ENCODE assay signal across 9 cellular contexts in genomic region chr10:89296227-89296648, GRCh38. TPM values are rescaled to one million over a fixed set of nuclear protein-coding genes. Genes with fewer than 3 reads are reported as not detected.
DNase-seq lines count a peak whose midpoint lies in the region; ATAC-seq and TF ChIP-seq lines count a peak whose summit lies in the region.
"Had no signal": no experiment of that assay in that cellular context is flagged by ENCODE, and none has a peak within 500 bp of the region (broad histone marks: within the 10 kb centered on the region; RNA-seq: fewer than 3 reads in every experiment).

No MANE protein-coding gene starts in this region.

- no peaks in the 10 kb centered on the region for H3K79me2 ChIP-seq in fibroblast of lung (ENCODE audit: control insufficient read depth, insufficient read depth, low read length)

- no peak overlapping the region for H3K9ac ChIP-seq in fibroblast of lung (ENCODE audit: insufficient read depth, low read length)
- no peak overlapping the region for H3K9ac ChIP-seq in rectal smooth muscle tissue (ENCODE audit: low read length)

- H3K36me3 ChIP-seq in fibroblast of lung (ENCODE audit: control insufficient read depth, insufficient read depth, low read length) = no peaks in the 10 kb centered on the region
- no peaks in the 10 kb centered on the region for H3K36me3 ChIP-seq in rectal smooth muscle tissue (ENCODE audit: control insufficient read depth, insufficient read depth, low read length)

- no peak for TF ChIP-seq CTCF in fibroblast of lung (conservative IDR thresholded peaks at IDR 0.05 in 1 of 2, IDR thresholded peaks at IDR 0.05 in 1 of 2; ENCODE audit: low read depth in 1 of 2, low read length in 2 of 2)

- peak overlapping the region; percentile 65 for H3K4me2 ChIP-seq in fibroblast of lung (ENCODE audit: extremely low read depth, insufficient read depth, low read length)

- H3K4me3 ChIP-seq in fibroblast of lung (replicated peaks in 1 of 4; ENCODE audit: control extremely low read depth in 1 of 4, insufficient read depth in 1 of 4, low read depth in 3 of 4, low read length in 4 of 4) (no peak overlapping the region), rectal smooth muscle tissue (ENCODE audit: low read length) (no peak overlapping the region)

- no peaks in the 10 kb centered on the region for H4K20me1 ChIP-seq in fibroblast of lung (ENCODE audit: control insufficient read depth, extremely low read depth, insufficient read depth, low read length)

- H3K27ac ChIP-seq in fibroblast of lung (ENCODE audit: insufficient read depth, low read length) (peak overlapping the region; percentile 78), rectal smooth muscle tissue (ENCODE audit: low read depth, low read length) (peak overlapping the region; percentile 56)

- H3K9me3 ChIP-seq in fibroblast of lung (ENCODE audit: control insufficient read depth, insufficient read depth, low read depth, low read length) = no peaks in the 10 kb centered on the region

- peak; percentile 49 for DNase-seq in GM03348 (ENCODE audit: low spot score)
- DNase-seq in NOMO-1 treated with dmso at 0.1 percent for 144 hours (lab: John Stamatoyannopoulos, UW; ENCODE audit: unreplicated experiment) = peak; percentile 37
- DNase-seq in fibroblast of lung (ENCODE audit: low read depth in 2 of 2) = peak in 1 of 2 donors; percentile 90
- DNase-seq in 8988T = no peak
- no peak for DNase-seq in activated gamma-delta T cell (lab: John Stamatoyannopoulos, UW)
- DNase-seq in activated effector memory CD4-positive, alpha-beta T cell treated with anti-CD3 and anti-CD28 coated beads, Interleukin-2, amount 50 U/mL, for 16 hours = no peak
- DNase-seq: occipital lobe had no signal

- H3K4me1 ChIP-seq in fibroblast of lung (ENCODE audit: control insufficient read depth, extremely low read depth, insufficient read depth, low read length) = peaks cover 10% of the 10 kb centered on the region
- H3K4me1 ChIP-seq in rectal smooth muscle tissue (ENCODE audit: control insufficient read depth, insufficient read depth, low read length) = peaks cover 11% of the 10 kb centered on the region

- no peaks in the 10 kb centered on the region for H3K27me3 ChIP-seq in fibroblast of lung (ENCODE audit: control insufficient read depth, insufficient read depth, low read length)
- H3K27me3 ChIP-seq in rectal smooth muscle tissue (ENCODE audit: control insufficient read depth, insufficient read depth, low read length) = no peaks in the 10 kb centered on the region

- H2AFZ ChIP-seq in fibroblast of lung (ENCODE audit: low read length) = no peak overlapping the region

- no peak for ATAC-seq in GM19455 (IDR thresholded peaks at IDR 0.05; ENCODE audit: unreplicated experiment)

RNA-seq across cellular contexts. Expression of gene IFIT2, which starts 5.6 kb away (rescaled TPM):
- 11.6 and 21.6 TPM in 2 replicates for total RNA-seq in fibroblast of lung
- 5.4 and 12.1 TPM in 2 replicates for polyA plus RNA-seq in fibroblast of lung
- 4.4 and 11.1 TPM in 2 replicates for polyA plus RNA-seq in fibroblast of lung (2012)
- polyA minus RNA-seq in fibroblast of lung (ENCODE audit: low replicate concordance) = 0.93 and 1.6 TPM in 2 replicates

RNA-seq across cellular contexts. Expression of gene IFIT3, which starts 31.6 kb away (rescaled TPM):
- 23.6 and 33.5 TPM in 2 replicates for total RNA-seq in fibroblast of lung
- polyA plus RNA-seq in fibroblast of lung = 30.5 and 62.9 TPM in 2 replicates
- polyA plus RNA-seq in fibroblast of lung (2012) = 21.6 and 39.1 TPM in 2 replicates
- 2.1 and 3.5 TPM in 2 replicates for polyA minus RNA-seq in fibroblast of lung (ENCODE audit: low replicate concordance)

RNA-seq across cellular contexts. Expression of gene LIPA, which starts 44.7 kb away (rescaled TPM):
- 47.8 and 72.3 TPM in 2 replicates for total RNA-seq in fibroblast of lung
- polyA plus RNA-seq in fibroblast of lung = 80.6 and 105 TPM in 2 replicates
- polyA plus RNA-seq in fibroblast of lung (2012) = 55.8 and 67.1 TPM in 2 replicates
- 16.8 and 23.1 TPM in 2 replicates for polyA minus RNA-seq in fibroblast of lung (ENCODE audit: low replicate concordance)

Comparison
In these comparisons a context has a peak if more than half of its experiments do, and no peak if none do; other contexts are left out.
1. DNase-seq: peak in GM03348 (single experiment) and NOMO-1 treated with dmso at 0.1 percent for 144 hours (single experiment); none in 8988T (single experiment), activated gamma-delta T cell (single experiment) and activated effector memory CD4-positive, alpha-beta T cell treated with anti-CD3 and anti-CD28 coated beads, Interleukin-2, amount 50 U/mL, for 16 hours (single experiment).